In genomic region chr9:132503116-132503515, GRCh38 we compare ENCODE assay signal across 6 cellular contexts.
"Had no signal": no experiment of that assay in that cellular context is flagged by ENCODE, and none has a peak within 500 bp of the region (broad histone marks: within the 10 kb centered on the region; RNA-seq: fewer than 3 reads in every experiment).

No MANE protein-coding gene starts in this region.

- H2AFZ ChIP-seq: GM23338 had no signal

- H3K4me3 Mint-ChIP-seq: GM23338, H9 had no signal

- H3K27ac Mint-ChIP-seq: GM23338, H9 had no signal

- H3K4me3 ChIP-seq: GM23338, K562 had no signal

- ATAC-seq: GM23338, K562 had no signal

- H3K9me3 Mint-ChIP-seq: GM23338, H9 had no signal

- DNase-seq: H9, HCEC 1CT, IMR-90 had no signal

- H3K27ac ChIP-seq: HL-60 had no signal
